ENCODE assay signal across 8 cellular contexts in the genomic region with DNA sequence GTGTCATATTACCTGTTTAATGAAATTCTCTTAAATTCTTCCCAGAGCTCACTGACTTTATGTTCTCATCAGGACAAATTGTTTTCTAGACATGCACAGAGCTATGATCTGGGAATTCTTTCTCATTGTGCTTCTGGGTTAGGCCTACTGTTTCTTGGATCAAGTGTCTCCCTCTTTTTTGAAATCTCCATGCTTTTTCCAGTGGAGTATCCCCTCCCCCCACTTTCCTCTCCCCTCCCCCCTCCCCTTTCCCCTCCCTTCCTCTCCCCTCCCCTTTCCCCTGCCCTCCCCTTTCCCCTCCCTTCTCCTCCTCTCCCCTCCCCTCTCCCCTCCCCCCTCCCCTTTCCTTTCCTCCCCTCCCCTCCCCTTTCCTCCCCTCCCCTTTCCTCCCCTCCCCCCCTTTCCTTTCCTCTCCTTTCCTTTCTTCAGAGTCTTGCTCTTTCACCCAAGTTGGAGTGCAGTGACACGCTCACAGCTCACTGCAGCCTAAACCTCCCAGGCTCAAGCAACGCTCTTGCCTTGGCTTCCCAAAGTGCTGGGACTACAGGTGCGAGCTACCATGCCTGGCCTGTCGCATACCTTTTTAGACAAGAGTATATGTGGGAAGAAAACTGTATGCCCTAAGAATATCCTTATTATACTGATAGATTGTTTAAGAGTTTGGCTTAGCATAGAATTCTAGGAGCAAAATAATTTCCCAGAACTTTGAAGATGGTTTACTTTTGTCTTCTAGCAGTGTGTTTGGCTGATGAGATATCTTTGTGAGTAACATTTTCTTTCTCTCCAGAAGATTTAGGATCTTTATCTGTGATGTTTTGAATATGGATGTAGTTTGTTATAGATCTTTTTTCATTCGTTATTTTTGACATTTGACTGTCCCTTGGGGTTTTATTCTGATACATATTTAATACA. TPM values are rescaled to one million over a fixed set of nuclear protein-coding genes. Genes with fewer than 3 reads are reported as not detected.
DNase-seq lines count a peak whose midpoint lies in the region; ATAC-seq, FAIRE-seq and TF ChIP-seq lines count a peak whose summit lies in the region.
"Had no signal": no experiment of that assay in that cellular context is flagged by ENCODE, and none has a peak within 500 bp of the region (broad histone marks: within the 10 kb centered on the region; RNA-seq: fewer than 3 reads in every experiment).

No MANE protein-coding gene starts in this region.

- peak overlapping the region; percentile 80 for H3K4me2 ChIP-seq in DND-41 (ENCODE audit: insufficient read depth, low read length)
- peak overlapping the region; percentile 84 for H3K4me2 ChIP-seq in neural progenitor cell

- H2AFZ ChIP-seq in DND-41 (ENCODE audit: low read depth, low read length) = no peak overlapping the region
- no peak overlapping the region for H2AFZ ChIP-seq in neural progenitor cell (replicated peaks)

- no peak for TF ChIP-seq POLR2A in NB4 (IDR thresholded peaks at IDR 0.05; ENCODE audit: extremely low read depth, insufficient read length)
- TF ChIP-seq POLR2A in GM12891 (IDR thresholded peaks at IDR 0.05; ENCODE audit: low read depth, low read length) = no peak

- peak overlapping the region; percentile 85 for H3K4me3 Mint-ChIP-seq in neural progenitor cell

- H3K9me3 ChIP-seq in DND-41 (ENCODE audit: insufficient read depth, low read length, severe bottlenecking) (no peaks in the 10 kb centered on the region), neural progenitor cell (ENCODE audit: low read depth) (no peaks in the 10 kb centered on the region)

- H4K20me1 ChIP-seq in DND-41 (ENCODE audit: insufficient read depth, low read length) (no peaks in the 10 kb centered on the region), neural progenitor cell (ENCODE audit: low read depth) (peaks cover 3% of the 10 kb centered on the region)

- H3F3A ChIP-seq in neural progenitor cell (ENCODE audit: low read depth) = peaks cover 46% of the 10 kb centered on the region

- H3K9ac ChIP-seq in DND-41 (ENCODE audit: low read depth, low read length) (no peak overlapping the region; the same call in 1 of the 2 replicates), neural progenitor cell (no peak overlapping the region)

- H3K4me1 ChIP-seq in DND-41 (ENCODE audit: insufficient read depth, low read length) (peaks cover 54% of the 10 kb centered on the region), neural progenitor cell (peaks cover 42% of the 10 kb centered on the region)

- no peak for FAIRE-seq in GM12891 (lab: Jason Lieb, UNC)

- H3K79me2 ChIP-seq in DND-41 (ENCODE audit: insufficient read depth, low read length) (peaks cover 41% of the 10 kb centered on the region), neural progenitor cell (ENCODE audit: low read depth) (peaks cover 48% of the 10 kb centered on the region)

- no peak overlapping the region for H3K4me3 ChIP-seq in DND-41 (ENCODE audit: low read depth in 1 of 2, low read length in 2 of 2)
- no peak overlapping the region for H3K4me3 ChIP-seq in NB4 (ENCODE audit: low read depth, low read length)
- no peak overlapping the region for H3K4me3 ChIP-seq in coronary artery
- peak overlapping the region; percentile 36 for H3K4me3 ChIP-seq in neural progenitor cell

- H3K27me3 Mint-ChIP-seq in neural progenitor cell (ENCODE audit: insufficient read depth, low read depth) = peaks cover 7% of the 10 kb centered on the region

- peaks cover 17% of the 10 kb centered on the region for H3K36me3 Mint-ChIP-seq in neural progenitor cell

- peak; percentile 41 for DNase-seq in DND-41
- peak; percentile 40 for DNase-seq in NB4 (ENCODE audit: low read depth)
- DNase-seq in coronary artery (ENCODE audit: low spot score) = peak; percentile 35
- peak; percentile 78 for DNase-seq in neural progenitor cell (ENCODE audit: low spot score)
- no peak for DNase-seq in H4 (ENCODE audit: low spot score)
- no peak for DNase-seq in NCI-H748 (lab: John Stamatoyannopoulos, UW; ENCODE audit: unreplicated experiment)
- DNase-seq in GM12891 (ENCODE audit: insufficient read length, low spot score) = no peak
- DNase-seq: NCI-H2171 had no signal

- H3K27ac Mint-ChIP-seq in neural progenitor cell = peak overlapping the region; percentile 94

- H3K27ac ChIP-seq in DND-41 (ENCODE audit: low read length) = peak overlapping the region; percentile 68
- no peak overlapping the region for H3K27ac ChIP-seq in coronary artery
- H3K27ac ChIP-seq in neural progenitor cell = peak overlapping the region; percentile 77

- H3K4me1 Mint-ChIP-seq in neural progenitor cell = peaks cover 37% of the 10 kb centered on the region

- H3K27me3 ChIP-seq in DND-41 (ENCODE audit: insufficient read depth, low read length, poor library complexity) (no peaks in the 10 kb centered on the region), neural progenitor cell (no peaks in the 10 kb centered on the region)

- no peak for TF ChIP-seq CTCF in DND-41 (IDR thresholded peaks at IDR 0.05; ENCODE audit: borderline replicate concordance, extremely low read depth, low read length, poor library complexity, severe bottlenecking)
- no peak for TF ChIP-seq CTCF in NB4 (IDR thresholded peaks at IDR 0.05; ENCODE audit: low read depth, low read length)
- no peak for TF ChIP-seq CTCF in coronary artery (IDR thresholded peaks at IDR 0.05)
- TF ChIP-seq CTCF in neural progenitor cell (IDR thresholded peaks at IDR 0.05) = no peak

- no peaks in the 10 kb centered on the region for H3K9me3 Mint-ChIP-seq in neural progenitor cell

- ATAC-seq in DND-41 (ENCODE audit: insufficient read depth, low read depth) = no peak

- H3K36me3 ChIP-seq in DND-41 (ENCODE audit: insufficient read depth, low read length) (0 out of 2 replicates have a peak, but pooled peaks cover 4% of the 10 kb centered on the region), neural progenitor cell (no peaks in the 10 kb centered on the region)

TF ChIP-seq in GM12891, 5 proteins besides CTCF, POLR2A, EP300 and RAD21:
- TF ChIP-seq TAF1 (IDR thresholded peaks at IDR 0.05; ENCODE audit: low read depth, low read length) (no peak), POLR2AphosphoS5 (IDR thresholded peaks at IDR 0.05; ENCODE audit: low read depth, low read length) (no peak), SPI1 (IDR thresholded peaks at IDR 0.05; ENCODE audit: low read depth, low read length) (no peak), PAX5 (IDR thresholded peaks at IDR 0.05; ENCODE audit: insufficient read depth, low read length, severe bottlenecking) (no peak), POU2F2 (IDR thresholded peaks at IDR 0.05; ENCODE audit: low read depth, low read length) (no peak)
TF ChIP-seq in GM12891: peak in this region for 0.

RNA-seq across cellular contexts. Expression of gene DYNC2I1, which starts 2.5 kb away (rescaled TPM):
- total RNA-seq in neural progenitor cell (ENCODE audit: low replicate concordance) = 12.9 and 15.8 TPM in 2 replicates
- total RNA-seq in H4 (2014; rRNA removed; shearing (Covaris generic)) = 3.0 and 3.3 TPM in 2 replicates
- polyA plus RNA-seq in GM12891 (2012; ENCODE audit: low read depth, missing spikeins) = 7.6 TPM

RNA-seq across cellular contexts. Expression of gene ESYT2, which starts 29.5 kb away (rescaled TPM):
- 33.4 and 39.3 TPM in 2 replicates for total RNA-seq in neural progenitor cell (ENCODE audit: low replicate concordance)
- 26.5 and 26.9 TPM in 2 replicates for total RNA-seq in H4 (2014; rRNA removed; shearing (Covaris generic))
- 15.4 TPM for polyA plus RNA-seq in GM12891 (2012; ENCODE audit: low read depth, missing spikeins)

Comparison
In these comparisons a context has a peak if more than half of its experiments do, and no peak if none do; other contexts are left out.
1. DNase-seq: peak in DND-41 (single experiment), NB4 (single experiment), coronary artery (single experiment) and neural progenitor cell (single experiment); none in H4 (single experiment), NCI-H748 (single experiment) and GM12891 (single experiment).
2. H3K27ac ChIP-seq: peak in DND-41 (single experiment) and neural progenitor cell (single experiment); none in coronary artery (0 of 2).